ENCODE assay signal across 8 cellular contexts in genomic region chr4:103091601-103092223, GRCh38. TPM values are rescaled to one million over a fixed set of nuclear protein-coding genes. Genes with fewer than 3 reads are reported as not detected.
DNase-seq lines count a peak whose midpoint lies in the region; ATAC-seq, FAIRE-seq and TF ChIP-seq lines count a peak whose summit lies in the region.

No MANE protein-coding gene starts in this region.

- H3K27ac Mint-ChIP-seq in T-cell = no peak overlapping the region

- H3K4me3 Mint-ChIP-seq in T-cell = no peak overlapping the region

- CTCF ChIA-PET in T-cell (lab: Charles Lee) = interaction anchor here (0.5 to 2.8 kb wide), 30 partner anchors 10 to 1759 kb away, joined by 3 to 29 read pairs (median 4); partner anchors contain the start of genes SLC9B2 (in 2 of the 2), SLC39A8 (in 1 of the 2) and SLC9B1 (in 1 of the 2)

- no CpG with 5 or more reads among the region's 3 CpGs for WGBS in mesendoderm (ENCODE audit: extremely low coverage, insufficient coverage, low lambda C conversion rate)

- H3K4ac ChIP-seq in mesendoderm (ENCODE audit: low read depth, low read length) = no peak overlapping the region

- DNase-seq in AG08395 (ENCODE audit: low spot score) (peak; percentile 49), GM12891 (ENCODE audit: insufficient read length, low spot score) (no peak), NCI-H1092 treated with DMSO at 0.1 percent for 48 hours (lab: John Stamatoyannopoulos, UW) (peak; percentile 68), T-cell (peak in 30 of 34 experiments; percentile 2 to 53 (median 32)), cerebellar cortex (ENCODE audit: low spot score) (peak; percentile 80), mesendoderm (peak; percentile 80), COLO829 (ENCODE audit: low spot score) (no peak)

- no peaks in the 10 kb centered on the region for H3K79me2 ChIP-seq in mesendoderm (ENCODE audit: control insufficient read depth, insufficient read depth, low read length)

- H3K9ac ChIP-seq in mesendoderm (ENCODE audit: low read length) = no peak overlapping the region

- H3K79me1 ChIP-seq in mesendoderm (ENCODE audit: low read length) = no peaks in the 10 kb centered on the region

- POLR2A ChIA-PET in T-cell (lab: Charles Lee) = interaction anchor here in 1 of 2 donors (0.6 to 0.9 kb wide), 2 partner anchors 11 to 661 kb away, joined by 4 to 9 read pairs; no protein-coding TSS in a partner anchor

- no peak overlapping the region for H3K4me2 ChIP-seq in mesendoderm (ENCODE audit: low read length)

- H3K36me3 ChIP-seq in mesendoderm (ENCODE audit: control insufficient read depth, insufficient read depth, low read length) = peaks cover 2% of the 10 kb centered on the region

- H3K36me3 Mint-ChIP-seq in T-cell = peaks cover 34% of the 10 kb centered on the region

- H4K5ac ChIP-seq in mesendoderm (ENCODE audit: low read length) = no peak overlapping the region

- no peak overlapping the region for H3K18ac ChIP-seq in mesendoderm (ENCODE audit: low read length)

- H3K4me3 ChIP-seq in mesendoderm (ENCODE audit: low read length) = no peak overlapping the region

- no peak overlapping the region for H3K23ac ChIP-seq in mesendoderm (ENCODE audit: low read length)

- no peak overlapping the region for H2AK5ac ChIP-seq in mesendoderm (ENCODE audit: low read length)

- peaks cover 6 to 19% (median 16%) of the 10 kb centered on the region in 3 donors for H3K4me1 Mint-ChIP-seq in T-cell

- peak; percentile 94 for FAIRE-seq in GM12891 (lab: Jason Lieb, UNC)

- no peak overlapping the region for H2BK15ac ChIP-seq in mesendoderm (replicated peaks; ENCODE audit: low read depth)

- no peak for TF ChIP-seq POLR2A in GM12891 (IDR thresholded peaks at IDR 0.05; ENCODE audit: low read depth, low read length)

- no peak overlapping the region for H2BK120ac ChIP-seq in mesendoderm (ENCODE audit: low read depth, low read length)

- H3K56ac ChIP-seq in mesendoderm (ENCODE audit: low read length) = no peak overlapping the region

- H4K8ac ChIP-seq in mesendoderm (ENCODE audit: low read depth, low read length) = no peak overlapping the region

- no peaks in the 10 kb centered on the region for H3K4me1 ChIP-seq in mesendoderm (ENCODE audit: control insufficient read depth, low read depth, low read length)

- H3K27ac ChIP-seq in mesendoderm (ENCODE audit: low read depth, low read length) = no peak overlapping the region

- H3K9me3 Mint-ChIP-seq in T-cell = no peaks in the 10 kb centered on the region

- H3K27me3 ChIP-seq in mesendoderm (ENCODE audit: insufficient read depth, low read length, poor library complexity) = no peaks in the 10 kb centered on the region

- peak; percentile 75 for ATAC-seq in HG02759 (IDR thresholded peaks at IDR 0.05; ENCODE audit: unreplicated experiment)
- peak; percentile 31 to 75 (median 48) for ATAC-seq in T-cell (replicated peaks in 1 of 4)

- H3K27me3 Mint-ChIP-seq in T-cell = no peaks in the 10 kb centered on the region

- H2BK5ac ChIP-seq in mesendoderm (ENCODE audit: low read length) = no peak overlapping the region

TF ChIP-seq in GM12891, 5 proteins besides CTCF, POLR2A, EP300 and RAD21:
- peak; percentile 70 for TF ChIP-seq POU2F2 (IDR thresholded peaks at IDR 0.05; ENCODE audit: low read depth, low read length)
- no peak for TF ChIP-seq POLR2AphosphoS5 (IDR thresholded peaks at IDR 0.05; ENCODE audit: low read depth, low read length)

RNA-seq across cellular contexts. Expression of gene BDH2, which starts 7.9 kb away (rescaled TPM):
- 24.4 TPM for polyA plus RNA-seq in GM12891 (2012; ENCODE audit: low read depth, missing spikeins)
- 10 to 100 TPM; 11.4 to 22.6 (median 18.5) TPM for total RNA-seq in T-cell
- 44.7 TPM for polyA plus RNA-seq in mesendoderm (2013, experiment 1 of 2)
- polyA plus RNA-seq in mesendoderm (2013, experiment 2 of 2) = 43.8 TPM

RNA-seq across cellular contexts. Expression of gene SLC9B2, which starts 15.2 kb away (rescaled TPM):
- 13.7 TPM for polyA plus RNA-seq in GM12891 (2012; ENCODE audit: low read depth, missing spikeins)
- total RNA-seq in T-cell = 10 to 100 TPM; 17.8 to 23.5 (median 19.9) TPM
- 5.8 TPM for polyA plus RNA-seq in mesendoderm (2013, experiment 1 of 2)
- 6.5 TPM for polyA plus RNA-seq in mesendoderm (2013, experiment 2 of 2)

Comparison
In these comparisons a context has a peak if more than half of its experiments do, and no peak if none do; other contexts are left out.
1. DNase-seq: peak in AG08395 (single experiment), NCI-H1092 treated with DMSO at 0.1 percent for 48 hours (single experiment), T-cell (30 of 34), cerebellar cortex (single experiment) and mesendoderm (single experiment); none in GM12891 (single experiment) and COLO829 (single experiment).